In genomic region chr20:15985494-15986368, GRCh38 we compare ENCODE assay signal across 8 cellular contexts.
A peak's percentile ranks its signal among the peaks of the same experiment; 100 is the strongest.
DNase-seq lines count a peak whose midpoint lies in the region; ATAC-seq, FAIRE-seq and TF ChIP-seq lines count a peak whose summit lies in the region.
"Not testable (repeated sequence)": the region's sequence is repeated elsewhere in the genome, so short reads cannot be mapped to it uniquely, and the experiment has no call there.

No MANE protein-coding gene starts in this region.

- BruUV-seq in Calu3 (replicated peaks; lab: Mats Ljungman, UMichigan): not testable (repeated sequence)

- not testable (repeated sequence) for H3K27me3 ChIP-seq in MM.1S (replicated peaks; ENCODE audit: insufficient read depth, low read length); endocrine pancreas (ENCODE audit: control insufficient read depth, insufficient read depth, low read length); mesenchymal stem cell (ENCODE audit: control insufficient read depth in 1 of 2, insufficient read depth in 1 of 2, low read length in 2 of 2)

- H3K27ac ChIP-seq in MM.1S (ENCODE audit: low read length) (peak overlapping the region; percentile 89), mesenchymal stem cell (ENCODE audit: low read length, poor library complexity, severe bottlenecking) (peak overlapping the region; percentile 99)

- not testable (repeated sequence) for H3K27me3 Mint-ChIP-seq in Calu3 (ENCODE audit: unreplicated experiment); stimulated activated naive CD8-positive, alpha-beta T cell treated with anti-CD3 and anti-CD28 coated beads, Interleukin-15, Interleukin-2, amounts not matched to agents 100 ng/mL and 50 ng/mL, for 24 hours

- not testable (repeated sequence) for H3K9me3 Mint-ChIP-seq in Calu3 (ENCODE audit: low read depth, unreplicated experiment); stimulated activated naive CD8-positive, alpha-beta T cell treated with anti-CD3 and anti-CD28 coated beads, Interleukin-15, Interleukin-2, amounts not matched to agents 100 ng/mL and 50 ng/mL, for 24 hours

- peak overlapping the region; percentile 95 for H3K27ac Mint-ChIP-seq in Calu3 (ENCODE audit: unreplicated experiment)
- H3K27ac Mint-ChIP-seq in stimulated activated naive CD8-positive, alpha-beta T cell treated with anti-CD3 and anti-CD28 coated beads, Interleukin-15, Interleukin-2, amounts not matched to agents 100 ng/mL and 50 ng/mL, for 24 hours: not testable (repeated sequence)

- not testable (repeated sequence) for TF ChIP-seq CTCF in Calu3 (IDR thresholded peaks at IDR 0.05; ENCODE audit: unreplicated experiment); MM.1S (IDR thresholded peaks at IDR 0.05; ENCODE audit: low read length)

- peak overlapping the region; percentile 72 for H3K9ac ChIP-seq in MM.1S (ENCODE audit: low read length)
- not testable (repeated sequence) for H3K9ac ChIP-seq in endocrine pancreas (ENCODE audit: control insufficient read depth, insufficient read depth, low read length); mesenchymal stem cell (ENCODE audit: low read length)

- H3K4me2 ChIP-seq in MM.1S (ENCODE audit: low read depth, low read length) (peak overlapping the region; percentile 88), mesenchymal stem cell (ENCODE audit: low read length, poor library complexity, severe bottlenecking) (peak overlapping the region; percentile 50)

- H3K36me3 ChIP-seq in MM.1S (replicated peaks; ENCODE audit: insufficient read depth, low read length); endocrine pancreas (ENCODE audit: control insufficient read depth, insufficient read depth, low read length); mesenchymal stem cell (ENCODE audit: control insufficient read depth in 1 of 2, insufficient read depth in 2 of 2, low read depth in 1 of 2, low read length in 2 of 2): not testable (repeated sequence)

- not testable (repeated sequence) for TF ChIP-seq POLR2A in GM12892 (IDR thresholded peaks at IDR 0.05; ENCODE audit: low read depth, low read length)

- H3K4me3 Mint-ChIP-seq in Calu3 (ENCODE audit: low read depth, unreplicated experiment): peak overlapping the region; percentile 72
- H3K4me3 Mint-ChIP-seq in stimulated activated naive CD8-positive, alpha-beta T cell treated with anti-CD3 and anti-CD28 coated beads, Interleukin-15, Interleukin-2, amounts not matched to agents 100 ng/mL and 50 ng/mL, for 24 hours: peak overlapping the region; percentile 14

- H3K4me1 Mint-ChIP-seq in Calu3 (ENCODE audit: low read depth, unreplicated experiment); stimulated activated naive CD8-positive, alpha-beta T cell treated with anti-CD3 and anti-CD28 coated beads, Interleukin-15, Interleukin-2, amounts not matched to agents 100 ng/mL and 50 ng/mL, for 24 hours (ENCODE audit: low read depth): not testable (repeated sequence)

- H2AFZ ChIP-seq in MM.1S (ENCODE audit: low read length): peak overlapping the region; percentile 21; the same call in 1 of the 2 replicates
- not testable (repeated sequence) for H2AFZ ChIP-seq in mesenchymal stem cell (ENCODE audit: low read depth, low read length)

- H4K8ac ChIP-seq in mesenchymal stem cell (ENCODE audit: low read length): not testable (repeated sequence)

- H2BK120ac ChIP-seq in mesenchymal stem cell (ENCODE audit: low read depth, low read length): not testable (repeated sequence)

- not testable (repeated sequence) for DNase-seq in Calu3; GM12892 (ENCODE audit: insufficient read length); mesenchymal stem cell
- DNase-seq in MM.1S (peak; percentile 52), RPMI8226 (peak; percentile 7)

- H2BK5ac ChIP-seq in mesenchymal stem cell (ENCODE audit: low read depth, low read length, poor library complexity, severe bottlenecking): peak overlapping the region; percentile 96

- not testable (repeated sequence) for H3K79me1 ChIP-seq in mesenchymal stem cell (replicated peaks; ENCODE audit: low read length, poor library complexity, severe bottlenecking)

- peaks cover 39% of the 10 kb centered on the region for H3K36me3 Mint-ChIP-seq in Calu3 (ENCODE audit: insufficient read depth, unreplicated experiment)
- H3K36me3 Mint-ChIP-seq in stimulated activated naive CD8-positive, alpha-beta T cell treated with anti-CD3 and anti-CD28 coated beads, Interleukin-15, Interleukin-2, amounts not matched to agents 100 ng/mL and 50 ng/mL, for 24 hours (ENCODE audit: low read depth): not testable (repeated sequence)

- intact Hi-C loops in Calu3 (cut with micrococcal nuclease; ENCODE audit: unreplicated experiment): loop anchor here (10.0 kb wide), 1 partner anchor 1651 kb away; the partner anchor contains the start of gene FLRT3

- not testable (repeated sequence) for H3K14ac ChIP-seq in mesenchymal stem cell (ENCODE audit: low read length in 2 of 2)

- peak; percentile 86 for FAIRE-seq in GM12892 (lab: Jason Lieb, UNC)

- ATAC-seq in HG03135 (IDR thresholded peaks at IDR 0.05; ENCODE audit: unreplicated experiment): peak; percentile 30

- WGBS in mesenchymal stem cell: 93% methylated on average over 19 of the region's 26 CpGs

- not testable (repeated sequence) for H2BK15ac ChIP-seq in mesenchymal stem cell (ENCODE audit: low read depth, poor library complexity, severe bottlenecking)

- H2AK5ac ChIP-seq in mesenchymal stem cell (ENCODE audit: low read length, severe bottlenecking): peak overlapping the region; percentile 98

- not testable (repeated sequence) for H2BK12ac ChIP-seq in mesenchymal stem cell (ENCODE audit: low read length in 2 of 2)

- not testable (repeated sequence) for H3K9me3 ChIP-seq in MM.1S (replicated peaks; ENCODE audit: insufficient read depth, low read length); endocrine pancreas (ENCODE audit: control insufficient read depth, low read length); mesenchymal stem cell (ENCODE audit: control insufficient read depth, low read length)

- H3K4me1 ChIP-seq in MM.1S (ENCODE audit: low read length); endocrine pancreas (ENCODE audit: control insufficient read depth, insufficient read depth, low read length); mesenchymal stem cell (ENCODE audit: control insufficient read depth, insufficient read depth, low read depth, low read length): not testable (repeated sequence)

- H3K4me3 ChIP-seq in MM.1S (ENCODE audit: low read length) (peak overlapping the region; percentile 64), endocrine pancreas (ENCODE audit: control insufficient read depth, insufficient read depth, low read length) (peak overlapping the region; percentile 14), mesenchymal stem cell (ENCODE audit: insufficient read depth in 1 of 2, low read depth in 1 of 2, low read length in 2 of 2) (peak overlapping the region in 1 of 2 experiments; percentile 59)

- not testable (repeated sequence) for H3K9me2 ChIP-seq in MM.1S (replicated peaks; ENCODE audit: insufficient read depth, low read length)

- H3K79me2 ChIP-seq in MM.1S (ENCODE audit: low read length): peaks cover 22% of the 10 kb centered on the region

- not testable (repeated sequence) for H3K4ac ChIP-seq in mesenchymal stem cell (ENCODE audit: low read depth in 1 of 2, low read length in 2 of 2)

- not testable (repeated sequence) for H4K91ac ChIP-seq in mesenchymal stem cell (ENCODE audit: low read length)

- H3F3A ChIP-seq in MM.1S (ENCODE audit: insufficient read depth, low read length): peaks cover 20% of the 10 kb centered on the region

- H3K23ac ChIP-seq in mesenchymal stem cell (ENCODE audit: low read length in 2 of 2): not testable (repeated sequence)

- H4K20me1 ChIP-seq in MM.1S (ENCODE audit: insufficient read depth, low read length): not testable (repeated sequence)

- CTCF ChIA-PET in Calu3 (lab: Charles Lee): not testable (repeated sequence)

- not testable (repeated sequence) for H3K18ac ChIP-seq in mesenchymal stem cell (ENCODE audit: low read depth in 1 of 2, low read length in 2 of 2)
